8 cellular contexts compared by ENCODE assay signal in the genomic region with DNA sequence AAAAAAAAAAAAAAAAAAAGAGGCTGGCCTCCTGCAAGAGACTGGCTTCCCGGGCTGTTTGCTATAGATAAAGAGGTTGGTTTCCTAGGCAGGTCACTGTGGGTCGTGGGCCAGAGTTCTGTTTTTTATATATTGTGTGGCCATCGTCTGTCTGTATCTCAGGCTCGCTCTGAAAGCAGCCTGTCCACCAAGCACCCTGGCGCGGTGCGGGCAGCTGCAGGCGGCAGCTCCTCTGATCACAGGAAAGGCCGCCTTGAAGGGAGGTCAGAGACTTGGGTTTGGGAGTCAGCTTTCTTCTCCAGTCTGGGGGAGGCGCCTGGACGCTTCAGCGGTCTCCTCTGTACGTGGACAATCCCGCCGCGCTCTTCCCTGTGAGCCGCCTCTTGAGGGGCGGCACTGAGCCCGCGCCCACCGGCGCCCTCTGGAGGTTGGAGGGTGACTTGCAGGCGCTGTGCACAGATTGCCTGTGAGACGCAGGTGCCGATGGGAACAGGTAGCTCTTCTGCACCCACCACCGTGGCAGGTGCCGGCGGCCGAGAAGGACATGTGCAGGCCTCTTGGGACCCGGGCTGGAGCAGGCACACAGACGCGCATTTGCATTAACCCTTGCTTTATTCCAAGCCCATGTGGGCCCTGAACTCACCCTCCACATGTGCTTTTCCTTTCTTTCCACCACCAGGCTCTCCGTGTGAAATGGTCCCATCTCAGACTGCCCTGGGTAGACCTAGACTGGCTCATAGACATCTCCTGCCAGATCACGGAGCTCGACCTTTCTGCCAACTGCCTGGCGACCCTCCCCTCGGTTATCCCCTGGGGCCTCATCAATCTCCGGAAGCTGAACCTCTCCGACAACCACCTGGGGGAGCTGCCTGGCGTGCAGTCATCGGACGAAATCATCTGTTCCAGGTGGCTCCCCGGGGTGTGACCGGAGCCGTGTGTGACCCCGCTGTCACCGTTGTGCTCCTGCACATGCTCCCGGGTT.
A peak's percentile ranks its signal among the peaks of the same experiment; 100 is the strongest.
DNase-seq lines count a peak whose midpoint lies in the region; ATAC-seq, FAIRE-seq and TF ChIP-seq lines count a peak whose summit lies in the region.

No MANE protein-coding gene starts in this region.

- no peaks in the 10 kb centered on the region for H3K79me1 ChIP-seq in IMR-90 (ENCODE audit: low read depth in 1 of 2, low read length in 2 of 2)

- peaks cover 4% of the 10 kb centered on the region; the same call in 1 of the 2 replicates for H3K36me3 ChIP-seq in IMR-90 (ENCODE audit: control insufficient read depth, insufficient read depth, low read length)
- no peaks in the 10 kb centered on the region for H3K36me3 ChIP-seq in PC-9 (ENCODE audit: low read depth)

- H2AFZ ChIP-seq in IMR-90 (replicated peaks; ENCODE audit: low read length, poor library complexity) (peak overlapping the region; percentile 98), PC-9 (peak overlapping the region; percentile 90)

- no peak overlapping the region for H2BK20ac ChIP-seq in IMR-90 (ENCODE audit: low read depth, low read length)

- H3K27ac Mint-ChIP-seq in activated T-helper 1 cell treated with anti-CD3 and anti-CD28 coated beads, Interleukin-12 subunit alpha, Interleukin-12 subunit beta, Interleukin-2, Interleukin-4 antibody, amounts not matched to agents 30 ng/mL and 10 ng/mL and 1 ng/mL, durations not matched to agents 14 hours and 24 hours and 36 hours = peak overlapping the region; percentile 18
- H3K27ac Mint-ChIP-seq in nephron progenitor cell = peak overlapping the region; percentile 96

- intact Hi-C loops in IMR-90 (cut with micrococcal nuclease) = loop anchor here (5.0 kb wide), 1 partner anchor 286 kb away; no protein-coding TSS in a partner anchor
- intact Hi-C loops in PC-9 (cut with micrococcal nuclease; ENCODE audit: unreplicated experiment) = loop anchor here (1.0 to 5.0 kb wide), 2 partner anchors 286 to 658 kb away; no protein-coding TSS in a partner anchor
- intact Hi-C loops in activated T-helper 1 cell treated with anti-CD3 and anti-CD28 coated beads, Interleukin-12 subunit alpha, Interleukin-12 subunit beta, Interleukin-2, Interleukin-4 antibody, amounts not matched to agents 30 ng/mL and 10 ng/mL and 1 ng/mL, durations not matched to agents 14 hours and 24 hours and 36 hours (cut with micrococcal nuclease) = loop anchor here (10.0 kb wide), 1 partner anchor 636 kb away; no protein-coding TSS in a partner anchor

- H3K27me3 Mint-ChIP-seq in activated T-helper 1 cell treated with anti-CD3 and anti-CD28 coated beads, Interleukin-12 subunit alpha, Interleukin-12 subunit beta, Interleukin-2, Interleukin-4 antibody, amounts not matched to agents 30 ng/mL and 10 ng/mL and 1 ng/mL, durations not matched to agents 14 hours and 24 hours and 36 hours (ENCODE audit: insufficient read depth) = peaks cover 21% of the 10 kb centered on the region
- peaks cover 11% of the 10 kb centered on the region for H3K27me3 Mint-ChIP-seq in nephron progenitor cell (ENCODE audit: low read depth, poor library complexity)

- no peaks in the 10 kb centered on the region for H3K9me2 ChIP-seq in PC-9 (ENCODE audit: insufficient read depth)

- POLR2A ChIA-PET in IMR-90 (lab: Charles Lee; ENCODE audit: unreplicated experiment) = no interaction called here
- POLR2A ChIA-PET in PC-9 (lab: Charles Lee; ENCODE audit: unreplicated experiment) = interaction anchor here (0.6 kb wide), 2 partner anchors 30 to 406 kb away, joined by 4 to 5 read pairs; no protein-coding TSS in a partner anchor

- BruUV-seq in IMR-90 (replicated peaks; lab: Mats Ljungman, UMichigan) (no TSS peak), PC-9 (replicated peaks; lab: Mats Ljungman, UMichigan) (no TSS peak)

- dilution Hi-C loops in IMR-90 (cut with HindIII; ENCODE audit: low sequenced_read_pairs, unreplicated experiment) = loop anchor here (25.0 kb wide), 1 partner anchor 371 kb away; no protein-coding TSS in a partner anchor

- no peaks in the 10 kb centered on the region for H3K4me1 ChIP-seq in IMR-90 (ENCODE audit: control insufficient read depth, insufficient read depth, low read length)
- 0 out of 2 replicates have a peak, but pooled peaks cover 4% of the 10 kb centered on the region for H3K4me1 ChIP-seq in PC-9 (replicated peaks; ENCODE audit: insufficient read depth)

- no peak overlapping the region for H3K23ac ChIP-seq in IMR-90 (ENCODE audit: low read depth, low read length)

- peak overlapping the region; percentile 80; the same call in 1 of the 2 replicates for H3K4ac ChIP-seq in IMR-90 (ENCODE audit: low read depth, low read length)

- H2BK15ac ChIP-seq in IMR-90 (ENCODE audit: low read depth, low read length) = no peak overlapping the region

- no peak overlapping the region for H2BK5ac ChIP-seq in IMR-90 (ENCODE audit: low read depth, low read length, poor library complexity, severe bottlenecking)

- H3F3A ChIP-seq in PC-9 (ENCODE audit: insufficient read depth, low read depth) = no peaks in the 10 kb centered on the region

- H4K20me1 ChIP-seq in IMR-90 (ENCODE audit: insufficient read depth, low read length) = no peaks in the 10 kb centered on the region; the same call in 1 of the 2 replicates
- no peaks in the 10 kb centered on the region for H4K20me1 ChIP-seq in PC-9 (ENCODE audit: insufficient read depth)

- H3K9me3 Mint-ChIP-seq in activated T-helper 1 cell treated with anti-CD3 and anti-CD28 coated beads, Interleukin-12 subunit alpha, Interleukin-12 subunit beta, Interleukin-2, Interleukin-4 antibody, amounts not matched to agents 30 ng/mL and 10 ng/mL and 1 ng/mL, durations not matched to agents 14 hours and 24 hours and 36 hours = peaks cover 3% of the 10 kb centered on the region
- peaks cover 22% of the 10 kb centered on the region for H3K9me3 Mint-ChIP-seq in nephron progenitor cell

- H3K4me3 Mint-ChIP-seq in activated T-helper 1 cell treated with anti-CD3 and anti-CD28 coated beads, Interleukin-12 subunit alpha, Interleukin-12 subunit beta, Interleukin-2, Interleukin-4 antibody, amounts not matched to agents 30 ng/mL and 10 ng/mL and 1 ng/mL, durations not matched to agents 14 hours and 24 hours and 36 hours = peak overlapping the region; percentile 89
- H3K4me3 Mint-ChIP-seq in nephron progenitor cell = peak overlapping the region; percentile 87

- H4K5ac ChIP-seq in IMR-90 (ENCODE audit: low read depth, low read length) = no peak overlapping the region

- no peak for FAIRE-seq in D721Med (lab: Jason Lieb, UNC)

- H3K9me3 ChIP-seq in IMR-90 (ENCODE audit: control insufficient read depth, insufficient read depth, low read length) (peaks cover 6% of the 10 kb centered on the region), PC-9 (ENCODE audit: insufficient read depth, low read depth) (no peaks in the 10 kb centered on the region)

- no peak overlapping the region for H3K56ac ChIP-seq in IMR-90 (ENCODE audit: extremely low read depth, insufficient read depth, low read length)

- H3K36me3 Mint-ChIP-seq in activated T-helper 1 cell treated with anti-CD3 and anti-CD28 coated beads, Interleukin-12 subunit alpha, Interleukin-12 subunit beta, Interleukin-2, Interleukin-4 antibody, amounts not matched to agents 30 ng/mL and 10 ng/mL and 1 ng/mL, durations not matched to agents 14 hours and 24 hours and 36 hours (ENCODE audit: low read depth) = no peaks in the 10 kb centered on the region
- peaks cover 9% of the 10 kb centered on the region for H3K36me3 Mint-ChIP-seq in nephron progenitor cell (ENCODE audit: low read depth)

- ATAC-seq in GM21528 (IDR thresholded peaks at IDR 0.05; ENCODE audit: low FRiP score, unreplicated experiment) (peak; percentile 93), IMR-90 (ENCODE audit: low read depth) (peak; percentile 95)

- H2BK120ac ChIP-seq in IMR-90 (ENCODE audit: low read depth, low read length) = no peak overlapping the region

- no peaks in the 10 kb centered on the region for H3K27me3 ChIP-seq in IMR-90 (ENCODE audit: control insufficient read depth, insufficient read depth, low read length)
- no peaks in the 10 kb centered on the region for H3K27me3 ChIP-seq in PC-9 (ENCODE audit: insufficient read depth, low read depth)

- H2AK9ac ChIP-seq in IMR-90 (replicated peaks; ENCODE audit: low read depth, low read length, poor library complexity) = peak overlapping the region; percentile 0

- peak; percentile 65 for TF ChIP-seq CTCF in D721Med (IDR thresholded peaks at IDR 0.05; ENCODE audit: insufficient read depth, missing control alignments)
- peak; percentile 77 for TF ChIP-seq CTCF in IMR-90 (conservative IDR thresholded peaks at IDR 0.05; ENCODE audit: low read depth, low read length)
- TF ChIP-seq CTCF in PC-9 (conservative IDR thresholded peaks at IDR 0.05) = peak; percentile 97
- TF ChIP-seq CTCF in fibroblast of the aortic adventitia (IDR thresholded peaks at IDR 0.05; ENCODE audit: insufficient read depth, low read length) = peak; percentile 98
- peak; percentile 99 for TF ChIP-seq CTCF in nephron progenitor cell (IDR thresholded peaks at IDR 0.05)

- no peak overlapping the region for H4K91ac ChIP-seq in IMR-90 (ENCODE audit: insufficient read depth, low read depth, low read length)

- peak overlapping the region; percentile 70 to 85; a peak in 1 of 4 replicates for H4K8ac ChIP-seq in IMR-90 (ENCODE audit: low read depth in 2 of 2, low read length in 2 of 2)

- peak; percentile 87 for DNase-seq in D721Med (ENCODE audit: insufficient read length, low spot score)
- peak; percentile 66 for DNase-seq in IMR-90
- DNase-seq in PC-9 = peak; percentile 72 to 88
- DNase-seq in activated T-helper 1 cell treated with anti-CD3 and anti-CD28 coated beads, Interleukin-12 subunit alpha, Interleukin-12 subunit beta, Interleukin-2, Interleukin-4 antibody, amounts not matched to agents 30 ng/mL and 10 ng/mL and 1 ng/mL, durations not matched to agents 14 hours and 24 hours and 36 hours (ENCODE audit: low spot score) = peak; percentile 80
- peak; percentile 75 for DNase-seq in fibroblast of the aortic adventitia (ENCODE audit: low read depth)
- peak; percentile 94 for DNase-seq in nephron progenitor cell
- DNase-seq in stimulated activated naive CD4-positive, alpha-beta T cell treated with Interleukin-2 at 50 U/mL for 16 hours (lab: John Stamatoyannopoulos, UW) = peak; percentile 74

- peaks cover 3% of the 10 kb centered on the region; the same call in 1 of the 2 replicates for H3K9me1 ChIP-seq in IMR-90 (ENCODE audit: insufficient read depth, low read length)

- H2AK5ac ChIP-seq in IMR-90 (ENCODE audit: low read depth, low read length) = no peak overlapping the region

- H3K9ac ChIP-seq in IMR-90 (ENCODE audit: low read depth, low read length) = peak overlapping the region; percentile 57

- in situ Hi-C loops in IMR-90 (cut with MboI; ENCODE audit: low sequenced_read_pairs) = loop anchor here (5.0 kb wide), 2 partner anchors 91 to 371 kb away; a partner anchor contains a TSS

- H3K4me3 ChIP-seq in IMR-90 (ENCODE audit: insufficient read depth, low read depth, low read length) (peak overlapping the region; percentile 33; the same call in 1 of the 2 replicates), PC-9 (peak overlapping the region; percentile 67), fibroblast of the aortic adventitia (ENCODE audit: low read depth, low read length) (peak overlapping the region; percentile 62)

- TF ChIP-seq POLR2A in IMR-90 (IDR thresholded peaks at IDR 0.05; ENCODE audit: low read depth, low read length) = no peak

- H3K27ac ChIP-seq in IMR-90 (ENCODE audit: insufficient read depth, low read length) (peak overlapping the region; percentile 41; the same call in 1 of the 2 replicates), PC-9 (no peak overlapping the region)

- 28% methylated on average over 27 of the region's 48 CpGs; no CpG with 5 or more reads in 1 of the 2 experiments for WGBS in IMR-90 (ENCODE audit: extremely low coverage in 2 of 2, insufficient read length in 1 of 2), 2 experiments

- H3K14ac ChIP-seq in IMR-90 (replicated peaks; ENCODE audit: low read depth, low read length) = no peak overlapping the region; the same call in 1 of the 2 replicates

- H3K4me2 ChIP-seq in IMR-90 (ENCODE audit: low read depth, low read length) = peak overlapping the region; percentile 56
- peak overlapping the region; percentile 95 for H3K4me2 ChIP-seq in PC-9

- H3K79me2 ChIP-seq in PC-9 (ENCODE audit: low read depth) = no peaks in the 10 kb centered on the region

- TF ChIP-seq RAD21 in IMR-90 (IDR thresholded peaks at IDR 0.05; ENCODE audit: low read length) = peak; percentile 53

- H3K18ac ChIP-seq in IMR-90 (ENCODE audit: low read depth, low read length) = no peak overlapping the region

- CTCF ChIA-PET in IMR-90 (lab: Yijun Ruan, JAX) (interaction anchor here (0.6 to 3.0 kb wide), 15 partner anchors 9 to 383 kb away, joined by 3 to 44 read pairs (median 3); a partner anchor contains a TSS), PC-9 (lab: Charles Lee) (interaction anchor here (0.6 to 2.7 kb wide), 10 partner anchors 8 to 608 kb away, joined by 3 to 35 read pairs (median 3); a partner anchor contains a TSS)

- peaks cover 19% of the 10 kb centered on the region for H3K4me1 Mint-ChIP-seq in activated T-helper 1 cell treated with anti-CD3 and anti-CD28 coated beads, Interleukin-12 subunit alpha, Interleukin-12 subunit beta, Interleukin-2, Interleukin-4 antibody, amounts not matched to agents 30 ng/mL and 10 ng/mL and 1 ng/mL, durations not matched to agents 14 hours and 24 hours and 36 hours (ENCODE audit: low read depth)
- H3K4me1 Mint-ChIP-seq in nephron progenitor cell = peaks cover 59% of the 10 kb centered on the region
